ENCODE assay signal across 8 cellular contexts in genomic region chr19:18118420-18119242, GRCh38. TPM values are rescaled to one million over a fixed set of nuclear protein-coding genes. Genes with fewer than 3 reads are reported as not detected.
DNase-seq lines count a peak whose midpoint lies in the region; ATAC-seq and TF ChIP-seq lines count a peak whose summit lies in the region.

No MANE protein-coding gene starts in this region.

- no peaks in the 10 kb centered on the region for H3K9me3 Mint-ChIP-seq in T-cell

- POLR2A ChIA-PET in T-cell (lab: Charles Lee): no interaction called here

- ATAC-seq in T-cell (replicated peaks in 1 of 4) (peak in 2 of 4 experiments; percentile 1), GM21381 (IDR thresholded peaks at IDR 0.05; ENCODE audit: unreplicated experiment) (no peak)

- no peaks in the 10 kb centered on the region for H3K27me3 ChIP-seq in sigmoid colon

- H3K9me3 ChIP-seq in sigmoid colon: no peaks in the 10 kb centered on the region

- H3K4me1 ChIP-seq in sigmoid colon: peaks cover 0 to 23% (median 22%) of the 10 kb centered on the region in 4 donors

- WGBS in sigmoid colon, 2 donors: 14 to 24% methylated on average over 19 of the region's 19 CpGs

- peaks cover 7% of the 10 kb centered on the region for H3K36me3 Mint-ChIP-seq in T-cell

- TF ChIP-seq CTCF in GM12865 (IDR thresholded peaks at IDR 0.05; ENCODE audit: insufficient read depth, low read depth, low read length, missing control alignments) (no peak), sigmoid colon (IDR thresholded peaks at IDR 0.05) (no peak)

- peak overlapping the region; percentile 75 to 83 (median 80) for H3K27ac ChIP-seq in sigmoid colon

- intact Hi-C loops in sigmoid colon (cut with DNase I) (loop anchor here (2.0 to 10.0 kb wide), 2 partner anchors 34 to 296 kb away; partner anchors contain the start of genes PIK3R2 and SSBP4), head of caudate nucleus (cut with DNase I) (loop anchor here (5.0 kb wide), 1 partner anchor 34 kb away; the partner anchor contains the start of gene PIK3R2)

- CTCF ChIA-PET in T-cell (lab: Charles Lee): no interaction called here

- no peak for TF ChIP-seq EP300 in sigmoid colon (IDR thresholded peaks at IDR 0.05)

- no peak for DNase-seq in GM12865 (ENCODE audit: low read depth)
- no peak for DNase-seq in T-cell
- peak; percentile 17 for DNase-seq in fibroblast of the conjunctiva (ENCODE audit: low read depth)
- no peak for DNase-seq in sigmoid colon
- DNase-seq in DMS53 treated with DMSO at 0.1 percent for 48 hours (lab: John Stamatoyannopoulos, UW; ENCODE audit: unreplicated experiment): no peak
- no peak for DNase-seq in head of caudate nucleus
- DNase-seq in GM19240 (ENCODE audit: insufficient read length, low spot score): no peak

- H3K4me1 Mint-ChIP-seq in T-cell: peaks cover 31 to 45% (median 40%) of the 10 kb centered on the region in 3 donors

- no peak for TF ChIP-seq POLR2A in sigmoid colon (IDR thresholded peaks at IDR 0.05)

- no peaks in the 10 kb centered on the region for H3K27me3 Mint-ChIP-seq in T-cell

- H3K36me3 ChIP-seq in sigmoid colon: no peaks in the 10 kb centered on the region

- peak overlapping the region; percentile 83 to 90 (median 83) for H3K4me3 Mint-ChIP-seq in T-cell

- H3K27ac Mint-ChIP-seq in T-cell: peak overlapping the region; percentile 97

- H3K4me3 ChIP-seq in GM12865 (ENCODE audit: low read depth, low read length) (peak overlapping the region; percentile 58), sigmoid colon (peak overlapping the region; percentile 65 to 82 (median 67))

RNA-seq across cellular contexts. Expression of gene MAST3, which starts 21.1 kb away (rescaled TPM):
- total RNA-seq in T-cell: 10 to 100 TPM; 42.0 to 60.2 (median 53.2) TPM
- 1 to 10 TPM; 2.6 to 6.9 (median 3.3) TPM for total RNA-seq in sigmoid colon
- polyA plus RNA-seq in sigmoid colon: 10 to 100 TPM in 1 of 3 donors, 1 to 10 TPM in 2; 4.2 to 16.3 (median 5.3) TPM

RNA-seq across cellular contexts. Expression of gene IL12RB1, which starts 31.9 kb away (rescaled TPM):
- total RNA-seq in T-cell (10 to 100 TPM; 26.3 to 45.2 (median 39.3) TPM), sigmoid colon (1 to 10 TPM in 2 of 4 donors, under 1 TPM in 1, not detected in 1; 0.99 to 2.2 (median 1.4) TPM)
- 1 to 10 TPM; 1.8 to 6.0 (median 5.9) TPM for polyA plus RNA-seq in sigmoid colon

RNA-seq across cellular contexts. Expression of gene PIK3R2, which starts 34.3 kb away (rescaled TPM):
- total RNA-seq in T-cell (10 to 100 TPM; 11.8 to 25.5 (median 17.6) TPM), sigmoid colon (10 to 100 TPM in 2 of 4 donors, 1 to 10 TPM in 2; 7.8 to 18.0 (median 9.5) TPM)
- polyA plus RNA-seq in sigmoid colon: 1 to 10 TPM; 1.8 to 8.7 (median 6.5) TPM

RNA-seq across cellular contexts. Expression of gene IFI30, which starts 55.0 kb away (rescaled TPM):
- 10 to 100 TPM in 1 of 5 donors, 1 to 10 TPM in 4; 3.2 to 11.8 (median 5.1) TPM for total RNA-seq in T-cell
- total RNA-seq in sigmoid colon: 10 to 100 TPM in 3 of 4 donors, 1 to 10 TPM in 1; 9.1 to 45.7 (median 44.5) TPM
- 100 to 1,000 TPM in 2 of 3 donors, 10 to 100 TPM in 1; 96.7 to 412 (median 178) TPM for polyA plus RNA-seq in sigmoid colon

Comparison
In these comparisons a context has a peak if more than half of its experiments do, and no peak if none do; other contexts are left out.
1. RNA of gene MAST3, which starts 21.1 kb away (total RNA-seq): 42.0 to 60.2 TPM in T-cell; 2.6 to 6.9 TPM in sigmoid colon; every median in the first group is over 4 times any median in the second.
2. RNA of gene IL12RB1, which starts 31.9 kb away (total RNA-seq): 26.3 to 45.2 TPM in T-cell; 0.99 to 2.2 TPM in sigmoid colon; every median in the first group is over 4 times any median in the second.